ENCODE assay signal across 8 cellular contexts in genomic region chr13:41310963-41311606, GRCh38. TPM values are rescaled to one million over a fixed set of nuclear protein-coding genes. Genes with fewer than 3 reads are reported as not detected.
DNase-seq lines count a peak whose midpoint lies in the region; ATAC-seq, FAIRE-seq and TF ChIP-seq lines count a peak whose summit lies in the region.

Gene NAA16, plus strand, starts transcription at chr13:41311267. Its CDS starts 262 bp downstream, at chr13:41311529.

- POLR2A ChIA-PET in endothelial cell of umbilical vein (lab: Charles Lee), result no interaction called here

- H3K4me3 ChIP-seq in HUES6 (ENCODE audit: low read depth, low read length) (peak within 1 kb of the TSS; percentile 90), OCI-LY1 (ENCODE audit: low read depth, low read length, poor library complexity, severe bottlenecking) (peak within 1 kb of the TSS; percentile 96), endothelial cell of umbilical vein (replicated peaks in 1 of 3; ENCODE audit: insufficient read depth in 1 of 3, low read depth in 1 of 3, low read length in 3 of 3) (peak within 1 kb of the TSS; percentile 92 to 95 (median 94))

- H3K4me1 ChIP-seq in HUES6 (ENCODE audit: control insufficient read depth, insufficient read depth, low read length) (peaks cover 19% of the 10 kb centered on the region), OCI-LY1 (ENCODE audit: insufficient read depth, low read length, severe bottlenecking) (peaks cover 38% of the 10 kb centered on the region), endothelial cell of umbilical vein (ENCODE audit: control insufficient read depth, extremely low read depth, insufficient read depth, low read length) (peaks cover 36% of the 10 kb centered on the region)

- no peaks in the 10 kb centered on the region for H3K36me3 ChIP-seq in HUES6 (ENCODE audit: control insufficient read depth, insufficient read depth, low read length)
- no peaks in the 10 kb centered on the region for H3K36me3 ChIP-seq in OCI-LY1 (ENCODE audit: insufficient read depth, low read length)
- H3K36me3 ChIP-seq in endothelial cell of umbilical vein (ENCODE audit: control insufficient read depth in 2 of 2, extremely low read depth in 1 of 2, insufficient read depth in 2 of 2, low read length in 2 of 2), result no peaks in the 10 kb centered on the region

- dilution Hi-C loops in endothelial cell of umbilical vein (cut with MboI; ENCODE audit: extremely low pct_ligation_motif_present, low sequenced_read_pairs), result no loop called here

- ATAC-seq in GM21423 (IDR thresholded peaks at IDR 0.05; ENCODE audit: unreplicated experiment), result peak; percentile 69

- H3K27me3 ChIP-seq in HUES6 (ENCODE audit: control insufficient read depth, insufficient read depth, low read length) (no peaks in the 10 kb centered on the region), OCI-LY1 (ENCODE audit: insufficient read depth, low read length) (no peaks in the 10 kb centered on the region), endothelial cell of umbilical vein (ENCODE audit: control insufficient read depth in 2 of 2, insufficient read depth in 2 of 2, low read length in 2 of 2) (no peaks in the 10 kb centered on the region)

- H3K9me2 ChIP-seq in OCI-LY1 (ENCODE audit: low read depth, low read length), result no peaks in the 10 kb centered on the region

- H3K9ac ChIP-seq in HUES6 (ENCODE audit: low read length) (peak within 1 kb of the TSS; percentile 86), OCI-LY1 (ENCODE audit: low read length) (peak within 1 kb of the TSS; percentile 77), endothelial cell of umbilical vein (replicated peaks; ENCODE audit: extremely low read depth, insufficient read depth, low read length) (peak within 1 kb of the TSS; percentile 89)

- H3K4me2 ChIP-seq in OCI-LY1 (ENCODE audit: low read length), result peak within 1 kb of the TSS; percentile 82
- H3K4me2 ChIP-seq in endothelial cell of umbilical vein (ENCODE audit: insufficient read depth, low read length), result peak within 1 kb of the TSS; percentile 95

- peak; percentile 84 for TF ChIP-seq POLR2A in endothelial cell of umbilical vein (IDR thresholded peaks at IDR 0.05; ENCODE audit: low read depth, low read length)

- BruUV-seq in endothelial cell of umbilical vein (replicated peaks; lab: Mats Ljungman, UMichigan), result TSS peak; percentile 36

- CTCF ChIA-PET in endothelial cell of umbilical vein (lab: Charles Lee), result no interaction called here

- no peaks in the 10 kb centered on the region for H4K20me1 ChIP-seq in OCI-LY1 (ENCODE audit: insufficient read depth, low read length)
- no peaks in the 10 kb centered on the region for H4K20me1 ChIP-seq in endothelial cell of umbilical vein (replicated peaks; ENCODE audit: control insufficient read depth, extremely low read depth, insufficient read depth, low read length)

- H3K9me3 ChIP-seq in HUES6 (ENCODE audit: control insufficient read depth, insufficient read depth, low read depth, low read length) (no peaks in the 10 kb centered on the region), OCI-LY1 (ENCODE audit: low read length) (no peaks in the 10 kb centered on the region), endothelial cell of umbilical vein (replicated peaks; ENCODE audit: control insufficient read depth, insufficient read depth, low read length) (no peaks in the 10 kb centered on the region)

- H2AFZ ChIP-seq in OCI-LY1 (ENCODE audit: low read length), result peak within 1 kb of the TSS; percentile 81; the same call in 1 of the 2 replicates
- peak within 1 kb of the TSS; percentile 97 for H2AFZ ChIP-seq in endothelial cell of umbilical vein (ENCODE audit: low read depth, low read length)

- no peaks in the 10 kb centered on the region for H3F3A ChIP-seq in OCI-LY1 (ENCODE audit: insufficient read depth, low read length)

- peak within 1 kb of the TSS; percentile 93 for H3K27ac ChIP-seq in HUES6 (ENCODE audit: low read depth, low read length)
- peak within 1 kb of the TSS; percentile 71 for H3K27ac ChIP-seq in OCI-LY1 (ENCODE audit: low read depth, low read length, poor library complexity, severe bottlenecking)
- peak within 1 kb of the TSS; percentile 72 for H3K27ac ChIP-seq in endothelial cell of umbilical vein (ENCODE audit: insufficient read depth, low read depth, low read length)

- intact Hi-C loops in endothelial cell of umbilical vein (cut with micrococcal nuclease), result loop anchor here (1.0 to 5.0 kb wide), 4 partner anchors 36 to 338 kb away; partner anchors contain the start of genes KBTBD6 and WBP4

- TF ChIP-seq CTCF in D721Med (IDR thresholded peaks at IDR 0.05; ENCODE audit: insufficient read depth, missing control alignments) (no peak), OCI-LY1 (IDR thresholded peaks at IDR 0.05; ENCODE audit: low read length) (no peak), endothelial cell of umbilical vein (IDR thresholded peaks at IDR 0.05; ENCODE audit: extremely low read depth in 1 of 2, insufficient read depth in 1 of 2, low read depth in 1 of 2, low read length in 2 of 2) (no peak)

- no peaks in the 10 kb centered on the region for H3K9me1 ChIP-seq in endothelial cell of umbilical vein (replicated peaks; ENCODE audit: control insufficient read depth, extremely low read depth, insufficient read depth, low read length)

- FAIRE-seq in D721Med (lab: Jason Lieb, UNC), result no peak
- FAIRE-seq in endothelial cell of umbilical vein (lab: Jason Lieb, UNC), result peak; percentile 81

- DNase-seq in D721Med (ENCODE audit: insufficient read length, low spot score) (peak; percentile 95), endothelial cell of umbilical vein (ENCODE audit: low read depth, low spot score) (peak; percentile 93), midbrain (lab: John Stamatoyannopoulos, UW) (peak; percentile 91)
- peak; percentile 98 for DNase-seq in activated CD8-positive, alpha-beta memory T cell treated with anti-CD3 and anti-CD28 coated beads, Interleukin-2, amount 50 U/mL, for 4 hours
- peak; percentile 96 to 97 for DNase-seq in stimulated activated CD8-positive, alpha-beta memory T cell treated with anti-CD3 and anti-CD28 coated beads, Interleukin-15, amount 100 ng/mL, for 48 hours (ENCODE audit: low read depth in 2 of 2)

- H3K79me2 ChIP-seq in OCI-LY1 (ENCODE audit: insufficient read depth, low read length) (peaks cover 49% of the 10 kb centered on the region), endothelial cell of umbilical vein (ENCODE audit: control insufficient read depth, insufficient read depth, low read length) (peaks cover 50% of the 10 kb centered on the region)

TF ChIP-seq in endothelial cell of umbilical vein, 7 proteins besides CTCF, POLR2A, EP300 and RAD21:
- TF ChIP-seq FOS (IDR thresholded peaks at IDR 0.05; ENCODE audit: borderline replicate concordance, insufficient read depth, low read length) (peak; percentile 40), POLR2AphosphoS5 (IDR thresholded peaks at IDR 0.05; ENCODE audit: insufficient read depth, low read depth, low read length) (peak; percentile 73), JUN (IDR thresholded peaks at IDR 0.05; ENCODE audit: borderline replicate concordance, insufficient read depth, insufficient read length, low read depth) (peak; percentile 43), GATA2 (IDR thresholded peaks at IDR 0.05; ENCODE audit: insufficient read depth, insufficient read length, low read depth, low read length) (no peak), MAX (IDR thresholded peaks at IDR 0.05; ENCODE audit: insufficient read depth, insufficient read length) (peak; percentile 18), EZH2 (IDR thresholded peaks at IDR 0.05; ENCODE audit: borderline replicate concordance, low read depth, low read length, severe bottlenecking) (no peak), MYC (IDR thresholded peaks at IDR 0.05; ENCODE audit: low read depth, low read length) (no peak)
TF ChIP-seq in endothelial cell of umbilical vein: peak in this region for 4.

RNA-seq across cellular contexts. Expression of gene NAA16, which starts in this region (rescaled TPM):
- 24.1 and 26.1 TPM in 2 replicates for total RNA-seq in endothelial cell of umbilical vein
- 5.7 and 8.6 TPM in 2 replicates for polyA plus RNA-seq in endothelial cell of umbilical vein
- 5.0 and 6.3 TPM in 2 replicates for polyA plus RNA-seq in endothelial cell of umbilical vein (2011; cell fraction: cytosol; rRNA removed)
- polyA plus RNA-seq in endothelial cell of umbilical vein (2011; cell fraction: nucleus; rRNA removed), result 47.8 and 69.0 TPM in 2 replicates
- 13.2 and 17.7 TPM in 2 replicates for polyA plus RNA-seq in endothelial cell of umbilical vein (2012)
- polyA minus RNA-seq in endothelial cell of umbilical vein, result 11.5 and 12.8 TPM in 2 replicates
- polyA minus RNA-seq in endothelial cell of umbilical vein (2011; cell fraction: cytosol; rRNA and poly(A)+ RNA removed), result 8.8 TPM
- 38.2 and 45.8 TPM in 2 replicates for polyA minus RNA-seq in endothelial cell of umbilical vein (2011; cell fraction: nucleus; rRNA and poly(A)+ RNA removed)

Comparison
In these comparisons a context has a peak if more than half of its experiments do, and no peak if none do; other contexts are left out.
1. Peak in every context shown above with its lines: DNase-seq, ATAC-seq, H3K4me3 ChIP-seq and H3K27ac ChIP-seq.